ENCODE assay signal across 9 cellular contexts in the genomic region with DNA sequence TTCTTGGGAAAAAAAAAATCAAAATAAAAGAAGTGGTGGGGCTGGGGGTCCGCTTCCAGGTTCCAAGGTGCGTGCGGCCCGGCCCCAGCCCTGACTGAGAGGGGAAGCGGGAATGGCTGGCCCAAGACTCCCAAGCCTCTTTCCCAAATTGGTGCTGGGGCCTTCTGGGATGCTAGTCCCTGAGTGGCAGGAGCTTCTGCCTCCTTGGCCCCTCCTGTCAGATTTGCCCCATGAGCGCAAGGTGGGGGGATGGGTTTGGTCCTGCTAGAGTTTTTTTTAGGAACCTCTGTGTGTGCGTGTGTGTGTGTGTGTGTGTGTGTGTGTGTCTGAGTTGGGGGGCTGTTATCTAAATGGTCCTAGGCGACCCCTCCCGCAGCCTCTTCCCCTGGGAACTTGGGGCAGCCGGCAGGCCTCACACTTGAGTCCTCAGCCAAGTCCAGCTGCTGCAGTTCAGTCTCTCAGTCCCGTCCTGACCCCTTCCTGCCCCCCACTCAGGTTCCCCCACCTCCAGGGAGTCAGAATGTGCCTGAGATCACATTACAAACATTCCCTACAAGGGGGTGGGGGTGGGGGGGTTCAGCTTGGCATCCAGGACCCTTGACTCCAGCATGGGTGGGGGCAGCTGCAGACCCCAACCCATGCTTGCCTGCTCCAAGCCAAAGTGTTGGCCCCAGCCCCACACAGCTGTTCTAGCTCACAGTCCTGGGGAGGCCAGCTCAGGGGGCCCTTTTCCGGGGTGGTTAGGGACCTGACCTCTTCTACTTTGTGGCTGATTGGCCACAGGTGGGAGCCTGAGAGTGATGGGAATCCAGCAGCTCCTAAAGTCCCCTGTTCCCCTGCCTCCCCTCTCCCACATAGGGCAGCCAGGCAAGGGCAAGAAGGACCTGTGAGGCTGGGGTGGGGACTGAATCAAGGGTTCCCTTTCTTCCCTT. TPM values are rescaled to one million over a fixed set of nuclear protein-coding genes. Genes with fewer than 3 reads are reported as not detected.
DNase-seq lines count a peak whose midpoint lies in the region; ATAC-seq and TF ChIP-seq lines count a peak whose summit lies in the region.
"Had no signal": no experiment of that assay in that cellular context is flagged by ENCODE, and none has a peak within 500 bp of the region (broad histone marks: within the 10 kb centered on the region; RNA-seq: fewer than 3 reads in every experiment).

No MANE protein-coding gene starts in this region.

- TF ChIP-seq CTCF in HFF-Myc (IDR thresholded peaks at IDR 0.05; ENCODE audit: low read depth, low read length, missing control alignments) = no peak
- no peak for TF ChIP-seq CTCF in brain (conservative IDR thresholded peaks at IDR 0.05)
- TF ChIP-seq CTCF in kidney epithelial cell (IDR thresholded peaks at IDR 0.05; ENCODE audit: insufficient read depth, low read length, poor library complexity, severe bottlenecking) = no peak

- TF ChIP-seq POLR2A in erythroblast (IDR thresholded peaks at IDR 0.05; ENCODE audit: low read length) = no peak

- H3K4me1 ChIP-seq in skeletal muscle tissue (ENCODE audit: control insufficient read depth in 3 of 3, insufficient read depth in 3 of 3, low read length in 3 of 3) = peaks cover 3 to 34% (median 18%) of the 10 kb centered on the region in 3 donors

- H3K9me3 ChIP-seq in skeletal muscle tissue (ENCODE audit: control insufficient read depth in 3 of 3, low read length in 3 of 3) = no peaks in the 10 kb centered on the region

- no peak for ATAC-seq in GM19463 (IDR thresholded peaks at IDR 0.05; ENCODE audit: unreplicated experiment)

- peaks cover 35% of the 10 kb centered on the region for H3K27me3 Mint-ChIP-seq in brain

- no peak overlapping the region for H3K9ac ChIP-seq in skeletal muscle tissue (ENCODE audit: low read depth in 1 of 3, low read length in 3 of 3)

- H3K9me3 Mint-ChIP-seq in brain = peaks cover 0 to 2% (median 0%) of the 10 kb centered on the region in 5 experiments

- peaks cover 66% of the 10 kb centered on the region for H3K4me1 Mint-ChIP-seq in brain

- H3K4me3 ChIP-seq in HFF-Myc (replicated peaks; ENCODE audit: low read depth, low read length) = peak overlapping the region; percentile 70
- peak overlapping the region; percentile 77 for H3K4me3 ChIP-seq in kidney epithelial cell (ENCODE audit: low read depth, low read length)
- H3K4me3 ChIP-seq in skeletal muscle tissue (ENCODE audit: low read length in 3 of 3) = peak overlapping the region in 2 of 3 donors; percentile 45 to 48

- peak overlapping the region; percentile 96 to 99 (median 98) for H3K27ac Mint-ChIP-seq in brain

- no peak overlapping the region for H3K27ac ChIP-seq in skeletal muscle tissue (ENCODE audit: low read depth, low read length)
- no peak overlapping the region for H3K27ac ChIP-seq in substantia nigra (ENCODE audit: low read depth, low read length, poor library complexity, severe bottlenecking)

- H3K36me3 ChIP-seq in kidney epithelial cell (ENCODE audit: control insufficient read depth, insufficient read depth, low read length) (no peaks in the 10 kb centered on the region), skeletal muscle tissue (ENCODE audit: control insufficient read depth in 3 of 3, insufficient read depth in 3 of 3, low read length in 3 of 3) (no peaks in the 10 kb centered on the region)

- peaks cover 2% of the 10 kb centered on the region for H3K27me3 ChIP-seq in kidney epithelial cell (ENCODE audit: control insufficient read depth, insufficient read depth, low read length)
- H3K27me3 ChIP-seq in skeletal muscle tissue (ENCODE audit: control insufficient read depth in 3 of 3, insufficient read depth in 3 of 3, low read length in 3 of 3) = no peaks in the 10 kb centered on the region

- H3K4me3 Mint-ChIP-seq in brain = peak overlapping the region; percentile 94 to 98 (median 97)

- DNase-seq in HFF-Myc (ENCODE audit: extremely low read depth, low read depth) (no peak), kidney epithelial cell (ENCODE audit: low read depth) (no peak), substantia nigra (lab: John Stamatoyannopoulos, UW) (no peak), DMS79 treated with DMSO at 0.1 percent for 48 hours (lab: John Stamatoyannopoulos, UW) (no peak), erythroblast (lab: John Stamatoyannopoulos, UW) (no peak)
- DNase-seq: NCI-H345 had no signal

- peaks cover 26% of the 10 kb centered on the region for H3K36me3 Mint-ChIP-seq in brain

RNA-seq across cellular contexts. Expression of gene EFNB1, which starts 4.0 kb away (rescaled TPM):
- polyA plus RNA-seq in brain (ENCODE audit: insufficient read depth, low read depth, low replicate concordance) = 21.3 TPM
- total RNA-seq in kidney epithelial cell (45.3 and 56.5 TPM in 2 replicates), skeletal muscle tissue (27.7 TPM)
